ENCODE assay signal across 8 cellular contexts in genomic region chr3:50339485-50340196, GRCh38. TPM values are rescaled to one million over a fixed set of nuclear protein-coding genes. Genes with fewer than 3 reads are reported as not detected.
DNase-seq lines count a peak whose midpoint lies in the region; ATAC-seq and TF ChIP-seq lines count a peak whose summit lies in the region.

No MANE protein-coding gene starts in this region.

- H3K36me3 ChIP-seq in BJ (ENCODE audit: control insufficient read depth, insufficient read depth, low read length) (no peaks in the 10 kb centered on the region), HUES48 (ENCODE audit: control insufficient read depth, insufficient read depth, low read length) (no peaks in the 10 kb centered on the region)

- H3K9ac ChIP-seq in HUES48 (ENCODE audit: low read depth, low read length) = no peak overlapping the region

- DNase-seq in BJ (ENCODE audit: low read depth) = no peak
- peak; percentile 89 for DNase-seq in choroid plexus epithelial cell (ENCODE audit: low read depth)
- DNase-seq in natural killer cell = no peak
- DNase-seq in SK-N-DZ (ENCODE audit: low spot score) = no peak
- DNase-seq in cortex of kidney (lab: John Stamatoyannopoulos, UW) = no peak
- DNase-seq in islet precursor cell = no peak

- no peaks in the 10 kb centered on the region for H3K4me1 ChIP-seq in HUES48 (ENCODE audit: control insufficient read depth, insufficient read depth, low read length)

- no peak overlapping the region for H3K27ac ChIP-seq in HUES48 (ENCODE audit: low read depth, low read length)

- no peaks in the 10 kb centered on the region for H3K9me3 Mint-ChIP-seq in natural killer cell

- peaks cover 13% of the 10 kb centered on the region for H3K36me3 Mint-ChIP-seq in natural killer cell

- TF ChIP-seq CTCF in BJ (IDR thresholded peaks at IDR 0.05; ENCODE audit: insufficient read depth, low read depth, low read length) (no peak), choroid plexus epithelial cell (conservative IDR thresholded peaks at IDR 0.05; ENCODE audit: low read depth, low read length) (no peak), natural killer cell (IDR thresholded peaks at IDR 0.05) (no peak)

- ATAC-seq in natural killer cell = no peak
- ATAC-seq in GM21619 (IDR thresholded peaks at IDR 0.05; ENCODE audit: unreplicated experiment) = no peak

- H3K4me3 ChIP-seq in BJ (ENCODE audit: low read depth, low read length) (peak overlapping the region; percentile 60), HUES48 (ENCODE audit: low read depth, low read length) (peak overlapping the region; percentile 53; the same call in 1 of the 2 replicates), choroid plexus epithelial cell (ENCODE audit: low read depth, low read length) (peak overlapping the region; percentile 65)

- H3K27me3 Mint-ChIP-seq in natural killer cell (ENCODE audit: low read depth in 2 of 2) = no peaks in the 10 kb centered on the region

- CTCF ChIA-PET in BJ (lab: Yijun Ruan, JAX) = interaction anchor here (1.9 to 7.2 kb wide), 3 partner anchors 11 to 15 kb away, joined by 4 to 32 read pairs (median 9); partner anchors contain the start of genes CYB561D2 and NPRL2

- intact Hi-C loops in natural killer cell (cut with micrococcal nuclease) = loop anchor here (2.0 to 5.0 kb wide), 2 partner anchors 19 to 42 kb away; partner anchors contain the start of genes HYAL3, NAA80 and TMEM115

- POLR2A ChIA-PET in BJ (lab: Charles Lee) = no interaction called here

- H3K9me3 ChIP-seq in HUES48 (ENCODE audit: control insufficient read depth, insufficient read depth, low read length) = no peaks in the 10 kb centered on the region

- H3K27ac Mint-ChIP-seq in natural killer cell = peak overlapping the region; percentile 93 to 96

- H3K27me3 ChIP-seq in BJ (ENCODE audit: control insufficient read depth, insufficient read depth, low read length) = no peaks in the 10 kb centered on the region
- peaks cover 59% of the 10 kb centered on the region for H3K27me3 ChIP-seq in HUES48 (ENCODE audit: control insufficient read depth, insufficient read depth, low read length)

- peak overlapping the region; percentile 98 for H3K4me3 Mint-ChIP-seq in natural killer cell

- H3K4me1 Mint-ChIP-seq in natural killer cell = peaks cover 50 to 86% of the 10 kb centered on the region in 2 donors

RNA-seq across cellular contexts. Expression of gene RASSF1, which starts 1.0 kb away (rescaled TPM):
- polyA plus RNA-seq in BJ (2011; rRNA removed) = 55.2 and 80.2 TPM in 2 replicates
- polyA minus RNA-seq in BJ (2011; rRNA and poly(A)+ RNA removed) = 22.0 and 33.1 TPM in 2 replicates
- 100 to 1,000 TPM; 298 to 329 (median 305) TPM for total RNA-seq in natural killer cell
- polyA plus RNA-seq in SK-N-DZ (2014; cell fraction: cytosol; rRNA removed) = 27.8 and 29.4 TPM in 2 replicates
- 30.0 and 30.9 TPM in 2 replicates for polyA plus RNA-seq in SK-N-DZ (2014; cell fraction: nucleus; rRNA removed)

RNA-seq across cellular contexts. Expression of gene ZMYND10, which starts 5.9 kb away (rescaled TPM):
- polyA plus RNA-seq in BJ (2011; rRNA removed) = 0.65 and 1.3 TPM in 2 replicates
- polyA minus RNA-seq in BJ (2011; rRNA and poly(A)+ RNA removed) = 0.52 and 0.57 TPM in 2 replicates
- 1 to 10 TPM; 3.0 to 6.3 (median 3.5) TPM for total RNA-seq in natural killer cell
- 0.66 and 1.2 TPM in 2 replicates for polyA plus RNA-seq in SK-N-DZ (2014; cell fraction: cytosol; rRNA removed)
- 5.2 and 7.3 TPM in 2 replicates for polyA plus RNA-seq in SK-N-DZ (2014; cell fraction: nucleus; rRNA removed)

RNA-seq across cellular contexts. Expression of gene NPRL2, which starts 10.9 kb away (rescaled TPM):
- 31.4 and 45.0 TPM in 2 replicates for polyA plus RNA-seq in BJ (2011; rRNA removed)
- polyA minus RNA-seq in BJ (2011; rRNA and poly(A)+ RNA removed) = 18.3 and 42.5 TPM in 2 replicates
- total RNA-seq in natural killer cell = 10 to 100 TPM; 78.9 to 87.6 (median 80.9) TPM
- 24.3 and 25.9 TPM in 2 replicates for polyA plus RNA-seq in SK-N-DZ (2014; cell fraction: cytosol; rRNA removed)
- 119 and 128 TPM in 2 replicates for polyA plus RNA-seq in SK-N-DZ (2014; cell fraction: nucleus; rRNA removed)

RNA-seq across cellular contexts. Expression of gene CYB561D2, which starts 11.0 kb away (rescaled TPM):
- 22.3 and 39.3 TPM in 2 replicates for polyA plus RNA-seq in BJ (2011; rRNA removed)
- polyA minus RNA-seq in BJ (2011; rRNA and poly(A)+ RNA removed) = 16.0 and 22.9 TPM in 2 replicates
- total RNA-seq in natural killer cell = 10 to 100 TPM; 39.6 to 54.0 (median 50.5) TPM
- 28.2 and 28.8 TPM in 2 replicates for polyA plus RNA-seq in SK-N-DZ (2014; cell fraction: cytosol; rRNA removed)
- polyA plus RNA-seq in SK-N-DZ (2014; cell fraction: nucleus; rRNA removed) = 19.9 and 28.3 TPM in 2 replicates

RNA-seq across cellular contexts. Expression of gene TUSC2, which starts 11.6 kb away (rescaled TPM):
- 33.8 and 38.9 TPM in 2 replicates for polyA plus RNA-seq in BJ (2011; rRNA removed)
- 7.7 and 15.6 TPM in 2 replicates for polyA minus RNA-seq in BJ (2011; rRNA and poly(A)+ RNA removed)
- 10 to 100 TPM; 18.4 to 23.4 (median 21.3) TPM for total RNA-seq in natural killer cell
- 40.3 and 52.8 TPM in 2 replicates for polyA plus RNA-seq in SK-N-DZ (2014; cell fraction: cytosol; rRNA removed)
- polyA plus RNA-seq in SK-N-DZ (2014; cell fraction: nucleus; rRNA removed) = 15.3 and 33.3 TPM in 2 replicates
